Comparison of ENCODE assay signal across 8 cellular contexts in the genomic region with DNA sequence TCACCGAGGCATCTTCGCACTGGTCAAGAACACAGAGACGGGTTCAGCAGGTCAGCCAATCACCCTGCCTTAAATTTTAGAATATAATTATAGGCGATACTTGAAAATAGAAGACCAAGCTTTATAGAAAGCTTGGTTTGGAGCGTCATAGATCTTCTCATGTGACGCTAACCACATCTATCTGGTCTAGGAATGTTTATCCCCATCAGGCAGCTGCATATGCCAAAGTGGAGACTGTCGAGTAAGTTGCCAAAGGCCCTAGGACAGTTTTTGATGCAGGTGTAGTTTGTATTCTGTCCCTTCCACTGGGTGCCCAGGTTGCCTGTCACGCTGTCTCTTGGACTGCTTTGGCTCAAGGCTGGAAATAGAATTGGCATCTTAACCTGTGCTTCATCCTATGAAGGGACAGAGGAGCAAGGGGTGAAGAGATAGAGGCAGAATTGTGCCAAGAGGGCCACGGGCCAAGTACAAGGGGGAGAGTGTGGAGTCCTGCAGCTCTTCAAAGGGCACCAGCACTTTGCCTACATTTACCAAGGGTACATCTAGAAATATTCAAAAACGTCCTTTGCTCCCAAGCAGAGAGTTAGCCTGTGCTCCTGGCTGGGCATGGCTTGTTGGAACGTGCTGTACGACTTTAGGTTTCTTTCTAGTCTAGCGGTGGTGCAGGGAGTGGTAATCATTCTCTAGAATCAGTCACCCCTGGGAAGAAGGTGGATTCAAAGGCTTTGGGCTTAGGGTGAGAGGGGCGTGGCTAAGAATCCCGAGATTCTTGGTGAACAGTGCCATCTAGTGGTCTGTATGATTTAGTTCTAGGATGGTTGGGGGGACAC. TPM values are rescaled to one million over a fixed set of nuclear protein-coding genes. Genes with fewer than 3 reads are reported as not detected.
DNase-seq lines count a peak whose midpoint lies in the region; ATAC-seq and TF ChIP-seq lines count a peak whose summit lies in the region.

No MANE protein-coding gene starts in this region.

- ATAC-seq in GM18505 (IDR thresholded peaks at IDR 0.05; ENCODE audit: unreplicated experiment) = peak; percentile 41
- peak; percentile 37 for ATAC-seq in HG03066 (IDR thresholded peaks at IDR 0.05; ENCODE audit: low read depth, unreplicated experiment)

- POLR2A ChIA-PET in A673 (lab: Charles Lee; ENCODE audit: low non-redundant PET) = no interaction called here

- DNase-seq in A673 (ENCODE audit: low spot score) (peak; percentile 90), NCI-H2196 (lab: John Stamatoyannopoulos, UW; ENCODE audit: unreplicated experiment) (peak; percentile 95), caudate nucleus (lab: John Stamatoyannopoulos, UW) (peak in 38 of 61 donors; percentile 4 to 77 (median 31)), kidney epithelial cell (ENCODE audit: low read depth) (peak; percentile 71)
- peak; percentile 77 for DNase-seq in stimulated activated CD4-positive, alpha-beta T cell treated with anti-CD3 and anti-CD28 coated beads, Interleukin-4, amount 100 ng/mL, for 24 hours

- intact Hi-C loops in A673 (cut with micrococcal nuclease; ENCODE audit: unreplicated experiment) = loop anchor here (1.0 to 5.0 kb wide), 3 partner anchors 199 to 500 kb away; no protein-coding TSS in a partner anchor

- H3K4me1 ChIP-seq in A673 (ENCODE audit: insufficient read depth, low read length, poor library complexity, severe bottlenecking) = peaks cover 4% of the 10 kb centered on the region

- CTCF ChIA-PET in A673 (lab: Charles Lee) = interaction anchor here (0.6 to 1.0 kb wide), 2 partner anchors 199 to 1087 kb away, joined by 3 to 9 read pairs; no protein-coding TSS in a partner anchor

- no TSS peak for BruUV-seq in A673 (replicated peaks; lab: Mats Ljungman, UMichigan)

- TF ChIP-seq CTCF in A673 (conservative IDR thresholded peaks at IDR 0.05; ENCODE audit: low read depth, low read length) (peak; percentile 72), WI38 (IDR thresholded peaks at IDR 0.05; ENCODE audit: low read depth, low read length) (peak; percentile 43), kidney epithelial cell (IDR thresholded peaks at IDR 0.05; ENCODE audit: insufficient read depth, low read length, poor library complexity, severe bottlenecking) (peak; percentile 52)

- no peak overlapping the region for H3K27ac ChIP-seq in A673 (ENCODE audit: low read depth, low read length, poor library complexity, severe bottlenecking)
- no peak overlapping the region for H3K27ac ChIP-seq in caudate nucleus (ENCODE audit: low read depth, low read length)

- no peaks in the 10 kb centered on the region for H3K9me3 ChIP-seq in A673 (ENCODE audit: low read depth, low read length, poor library complexity, severe bottlenecking)

- H3K4me3 ChIP-seq in A673 (ENCODE audit: low read depth, low read length, poor library complexity, severe bottlenecking) = no peak overlapping the region
- no peak overlapping the region for H3K4me3 ChIP-seq in WI38 (ENCODE audit: low read depth, low read length)
- no peak overlapping the region for H3K4me3 ChIP-seq in kidney epithelial cell (ENCODE audit: low read depth, low read length)

- H3K27me3 ChIP-seq in A673 (replicated peaks; ENCODE audit: insufficient read depth, low read depth, low read length, poor library complexity) = peaks cover 14% of the 10 kb centered on the region
- H3K27me3 ChIP-seq in kidney epithelial cell (ENCODE audit: control insufficient read depth, insufficient read depth, low read length) = no peaks in the 10 kb centered on the region

- no peak for TF ChIP-seq POLR2A in GM18505 (IDR thresholded peaks at IDR 0.05; ENCODE audit: borderline replicate concordance, extremely low read depth, insufficient read depth, insufficient read length)

- H3K36me3 ChIP-seq in A673 (ENCODE audit: insufficient read depth, low read length, poor library complexity, severe bottlenecking) = no peaks in the 10 kb centered on the region
- no peaks in the 10 kb centered on the region for H3K36me3 ChIP-seq in kidney epithelial cell (ENCODE audit: control insufficient read depth, insufficient read depth, low read length)

RNA-seq across cellular contexts. Expression of a gene that starts 5.3 kb away (rescaled TPM):
- 0.43 and 1.2 TPM in 2 replicates for total RNA-seq in A673 (2021)
- 49.9 and 90.6 TPM in 2 replicates for total RNA-seq in kidney epithelial cell

RNA-seq across cellular contexts. Expression of a gene that starts 49.6 kb away (rescaled TPM):
- 168 and 183 TPM in 2 replicates for total RNA-seq in A673 (2021)
- 232 and 233 TPM in 2 replicates for total RNA-seq in kidney epithelial cell

Comparison
In these comparisons a context has a peak if more than half of its experiments do, and no peak if none do; other contexts are left out.
1. DNase-seq: peak in every context shown above with its lines; median percentile 95 in NCI-H2196; 90 in A673; 77 in stimulated activated CD4-positive, alpha-beta T cell treated with anti-CD3 and anti-CD28 coated beads, Interleukin-4, amount 100 ng/mL, for 24 hours; 71 in kidney epithelial cell; 31 in caudate nucleus.
2. RNA of a gene that starts 5.3 kb away (total RNA-seq): 49.9 to 90.6 TPM in kidney epithelial cell; 0.43 to 1.2 TPM in A673; every median in the first group is over 10 times any median in the second.
3. Peak in every context shown above with its lines, with median percentiles within 50 percentile points of each other: CTCF ChIP-seq.